ENCODE assay signal across 7 cellular contexts in genomic region chr15:82047493-82048446, GRCh38. TPM values are rescaled to one million over a fixed set of nuclear protein-coding genes. Genes with fewer than 3 reads are reported as not detected.
A peak's percentile ranks its signal among the peaks of the same experiment; 100 is the strongest.
DNase-seq lines count a peak whose midpoint lies in the region; ATAC-seq, FAIRE-seq and TF ChIP-seq lines count a peak whose summit lies in the region.

No MANE protein-coding gene starts in this region.

- peaks cover 6% of the 10 kb centered on the region; the same call in 1 of the 2 replicates for H3K4me1 ChIP-seq in HUES64 (ENCODE audit: insufficient read depth, low read length)
- peaks cover 24 to 41% (median 37%) of the 10 kb centered on the region in 4 donors for H3K4me1 ChIP-seq in stomach

- ATAC-seq in GM18907 (IDR thresholded peaks at IDR 0.05; ENCODE audit: unreplicated experiment), result peak; percentile 2

- no peaks in the 10 kb centered on the region for H3K9me3 ChIP-seq in HUES64 (ENCODE audit: insufficient read depth, low read depth, low read length)
- no peaks in the 10 kb centered on the region for H3K9me3 ChIP-seq in stomach

- TF ChIP-seq CTCF in brain microvascular endothelial cell (IDR thresholded peaks at IDR 0.05; ENCODE audit: low read depth, low read length, missing control alignments) (no peak), stomach (IDR thresholded peaks at IDR 0.05) (no peak)

- TF ChIP-seq POLR2A in stomach (IDR thresholded peaks at IDR 0.05) (no peak), H54 (IDR thresholded peaks at IDR 0.05; ENCODE audit: low read depth, low read length) (no peak)

- H3K27me3 ChIP-seq in HUES64 (ENCODE audit: insufficient read depth, low read length), result peaks cover 41% of the 10 kb centered on the region
- H3K27me3 ChIP-seq in brain microvascular endothelial cell (replicated peaks), result no peaks in the 10 kb centered on the region
- H3K27me3 ChIP-seq in stomach, result peaks cover 0 to 46% (median 22%) of the 10 kb centered on the region in 3 donors

- H3K9ac ChIP-seq in HUES64 (ENCODE audit: low read depth, low read length), result peak overlapping the region; percentile 91

- H3K27ac ChIP-seq in HUES64 (ENCODE audit: low read depth, low read length) (peak overlapping the region; percentile 73), brain microvascular endothelial cell (no peak overlapping the region), stomach (peak overlapping the region; percentile 18 to 94 (median 73))

- peaks cover 3% of the 10 kb centered on the region; the same call in 1 of the 2 replicates for H3K36me3 ChIP-seq in HUES64 (ENCODE audit: insufficient read depth, low read length)
- peaks cover 9% of the 10 kb centered on the region for H3K36me3 ChIP-seq in brain microvascular endothelial cell (replicated peaks)
- H3K36me3 ChIP-seq in stomach, result peaks cover 0 to 4% (median 0%) of the 10 kb centered on the region in 4 donors

- TF ChIP-seq EP300 in stomach (IDR thresholded peaks at IDR 0.05), result no peak

- WGBS in HUES64, result 14% methylated on average over 50 of the region's 50 CpGs
- 13 to 16% (median 13%) methylated on average over 42 to 50 of the region's 50 CpGs for WGBS in stomach, 5 donors

- H3K4me3 ChIP-seq in HUES64 (ENCODE audit: low read length) (peak overlapping the region; percentile 95), brain microvascular endothelial cell (ENCODE audit: low read depth, low read length) (peak overlapping the region; percentile 65), stomach (peak overlapping the region; percentile 84 to 90 (median 86))

- DNase-seq in brain microvascular endothelial cell (no peak), kidney tubule cell (ENCODE audit: low spot score) (peak; percentile 36), stomach (no peak), H54 (ENCODE audit: insufficient read length, low spot score) (no peak)
- DNase-seq in activated CD4-positive, CD25-positive, alpha-beta regulatory T cell treated with anti-CD3 and anti-CD28 coated beads, Interleukin-2, amount 50 U/mL, for 72 hours, result no peak

- FAIRE-seq in H54 (lab: Jason Lieb, UNC), result no peak

- in situ Hi-C loops in brain microvascular endothelial cell (cut with HindIII; ENCODE audit: low pct_ligation_motif_present, low sequenced_read_pairs), result no loop called here

- intact Hi-C loops in stomach (cut with DNase I; ENCODE audit: low total_unique reads), result no loop called here

RNA-seq across cellular contexts. Expression of gene MEX3B, which starts 2.0 kb away (rescaled TPM):
- polyA plus RNA-seq in HUES64 (2013, experiment 1 of 2), result 18.1 TPM
- 20.1 TPM for polyA plus RNA-seq in HUES64 (2013, experiment 2 of 2)
- total RNA-seq in stomach, result 1 to 10 TPM in 1 of 5 donors, under 1 TPM in 1, not detected in 3; 0.45 to 2.9 TPM
- polyA plus RNA-seq in stomach, result under 1 TPM; 0.44 to 0.63 (median 0.46) TPM
